In the genomic region with DNA sequence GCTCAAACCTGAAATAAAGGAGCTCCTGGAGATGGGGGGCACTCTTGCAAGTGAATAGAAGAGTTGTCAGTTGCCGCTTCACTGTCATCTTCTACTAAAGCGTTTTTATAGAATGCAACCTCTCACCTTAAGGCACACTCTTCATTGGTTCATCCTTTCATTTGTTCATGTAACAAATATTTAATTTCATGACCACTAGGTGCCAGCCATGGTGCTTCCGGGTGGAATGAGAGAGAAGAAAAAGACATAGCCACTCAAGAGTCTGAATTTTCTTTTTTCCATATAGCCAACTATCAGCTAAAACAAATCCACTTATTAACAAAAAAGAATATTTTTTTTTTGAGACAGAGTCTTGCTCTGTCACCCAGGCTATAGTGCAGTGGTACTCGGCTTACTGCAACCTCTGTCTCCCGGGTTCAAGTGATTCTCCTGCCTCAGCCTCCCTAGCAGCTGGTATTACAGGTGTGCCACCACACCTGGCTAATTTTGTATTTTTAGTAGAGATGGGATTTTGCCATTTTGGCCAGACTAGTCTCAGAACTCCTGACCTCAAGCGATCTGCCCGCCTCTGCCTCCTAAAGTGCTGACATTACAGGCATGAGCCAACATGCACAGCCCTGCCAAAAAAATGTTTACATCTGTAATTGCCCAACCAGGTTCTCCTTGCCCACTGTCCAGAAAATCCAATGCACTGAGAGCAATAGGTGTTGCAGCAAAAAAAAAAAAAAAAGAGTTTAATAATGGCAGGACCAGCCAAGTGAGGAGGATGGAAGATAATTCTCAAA, we compare ENCODE assay signal across 19 cellular contexts. TPM values are rescaled to one million over a fixed set of nuclear protein-coding genes. Genes with fewer than 3 reads are reported as not detected.
DNase-seq lines count a peak whose midpoint lies in the region; ATAC-seq and TF ChIP-seq lines count a peak whose summit lies in the region.
"Had no signal": no experiment of that assay in that cellular context is flagged by ENCODE, and none has a peak within 500 bp of the region (broad histone marks: within the 10 kb centered on the region; RNA-seq: fewer than 3 reads in every experiment).

No MANE protein-coding gene starts in this region.

- no peaks in the 10 kb centered on the region for H3K79me2 ChIP-seq in osteoblast (ENCODE audit: insufficient read depth, low read length)

- no peak for ATAC-seq in GM18873 (IDR thresholded peaks at IDR 0.05; ENCODE audit: low FRiP score, unreplicated experiment)

- H4K20me1 ChIP-seq in osteoblast (ENCODE audit: insufficient read depth, low read length): no peaks in the 10 kb centered on the region

- DNase-seq in H4 (ENCODE audit: low spot score): peak; percentile 9
- peak; percentile 67 for DNase-seq in MG63
- DNase-seq in brain microvascular endothelial cell: no peak
- no peak for DNase-seq in osteoblast (ENCODE audit: insufficient read length, low spot score, missing footprints)
- no peak for DNase-seq in NCI-H226
- DNase-seq in GM10266 (ENCODE audit: extremely low spot score): no peak
- DNase-seq: activated naive CD4-positive, alpha-beta T cell treated with anti-CD3 and anti-CD28 coated beads, Interleukin-2, amount 50 U/mL, for 16 hours; CD4-positive, alpha-beta memory T cell; dermis blood vessel endothelial cell; GM23248; NCI-H1694; NCI-H2171; NCI-H526; stimulated activated CD8-positive, alpha-beta memory T cell treated with anti-CD3 and anti-CD28 coated beads, Interleukin-4, amount 100 ng/mL, for 48 hours; stomach; T1000; tibial artery had no signal

- H3K36me3 ChIP-seq in MG63 (no peaks in the 10 kb centered on the region), brain microvascular endothelial cell (replicated peaks) (no peaks in the 10 kb centered on the region), osteoblast (ENCODE audit: insufficient read depth, low read length) (no peaks in the 10 kb centered on the region)
- H3K36me3 ChIP-seq: neural progenitor cell, stomach, tibial artery had no signal

- TF ChIP-seq CTCF in brain microvascular endothelial cell (IDR thresholded peaks at IDR 0.05; ENCODE audit: low read depth, low read length, missing control alignments) (peak; percentile 10), osteoblast (IDR thresholded peaks at IDR 0.05; ENCODE audit: extremely low read depth, low read depth, low read length) (peak; percentile 10), GM10266 (IDR thresholded peaks at IDR 0.05; ENCODE audit: control insufficient read depth, insufficient read depth, low read depth, missing control alignments) (no peak)

- no peak overlapping the region for H3K4me3 ChIP-seq in MG63
- H3K4me3 ChIP-seq in brain microvascular endothelial cell (ENCODE audit: low read depth, low read length): no peak overlapping the region
- H3K4me3 ChIP-seq in osteoblast (ENCODE audit: insufficient read depth, low read length): no peak overlapping the region
- H3K4me3 ChIP-seq: GM23248, neural progenitor cell, stomach, tibial artery had no signal

- H3K4me1 ChIP-seq in osteoblast (ENCODE audit: insufficient read depth, low read length): no peaks in the 10 kb centered on the region
- H3K4me1 ChIP-seq: stomach, tibial artery had no signal

- in situ Hi-C loops in brain microvascular endothelial cell (cut with HindIII; ENCODE audit: low pct_ligation_motif_present, low sequenced_read_pairs): no loop called here

- H3K4me2 ChIP-seq in osteoblast (ENCODE audit: insufficient read depth, low read length): no peak overlapping the region
- H3K4me2 ChIP-seq: neural progenitor cell had no signal

- H2AFZ ChIP-seq in osteoblast (ENCODE audit: low read length): no peak overlapping the region
- H2AFZ ChIP-seq: GM23248, neural progenitor cell had no signal

- H3K9me3 ChIP-seq in MG63 (no peaks in the 10 kb centered on the region), osteoblast (ENCODE audit: low read depth, low read length) (no peaks in the 10 kb centered on the region)
- H3K9me3 ChIP-seq: stomach, tibial artery had no signal

- H3K27me3 ChIP-seq in MG63 (no peaks in the 10 kb centered on the region), brain microvascular endothelial cell (replicated peaks) (no peaks in the 10 kb centered on the region), osteoblast (ENCODE audit: insufficient read depth, low read length) (no peaks in the 10 kb centered on the region)
- H3K27me3 ChIP-seq: neural progenitor cell, stomach, tibial artery had no signal

- H3K27ac ChIP-seq in brain microvascular endothelial cell: no peak overlapping the region
- no peak overlapping the region for H3K27ac ChIP-seq in osteoblast (ENCODE audit: low read depth, low read length)
- H3K27ac ChIP-seq: GM23248, neural progenitor cell, stomach, tibial artery had no signal

RNA-seq across cellular contexts. Expression of gene SACS, which starts 22.1 kb away (rescaled TPM):
- 9.6 and 14.2 TPM in 2 replicates for total RNA-seq in H4 (2014; rRNA removed; shearing (Covaris generic))
- 32.1 and 51.2 TPM in 2 replicates for total RNA-seq in MG63 (2014; rRNA removed; shearing (Covaris generic); ENCODE audit: low replicate concordance)
- total RNA-seq in osteoblast: 42.4 and 59.0 TPM in 2 replicates

Comparison
In these comparisons a context has a peak if more than half of its experiments do, and no peak if none do; other contexts are left out.
1. DNase-seq: peak in H4 (single experiment) and MG63 (single experiment); none in brain microvascular endothelial cell (single experiment), osteoblast (single experiment), NCI-H226 (single experiment) and GM10266 (single experiment).